10 cellular contexts compared by ENCODE assay signal in the genomic region with DNA sequence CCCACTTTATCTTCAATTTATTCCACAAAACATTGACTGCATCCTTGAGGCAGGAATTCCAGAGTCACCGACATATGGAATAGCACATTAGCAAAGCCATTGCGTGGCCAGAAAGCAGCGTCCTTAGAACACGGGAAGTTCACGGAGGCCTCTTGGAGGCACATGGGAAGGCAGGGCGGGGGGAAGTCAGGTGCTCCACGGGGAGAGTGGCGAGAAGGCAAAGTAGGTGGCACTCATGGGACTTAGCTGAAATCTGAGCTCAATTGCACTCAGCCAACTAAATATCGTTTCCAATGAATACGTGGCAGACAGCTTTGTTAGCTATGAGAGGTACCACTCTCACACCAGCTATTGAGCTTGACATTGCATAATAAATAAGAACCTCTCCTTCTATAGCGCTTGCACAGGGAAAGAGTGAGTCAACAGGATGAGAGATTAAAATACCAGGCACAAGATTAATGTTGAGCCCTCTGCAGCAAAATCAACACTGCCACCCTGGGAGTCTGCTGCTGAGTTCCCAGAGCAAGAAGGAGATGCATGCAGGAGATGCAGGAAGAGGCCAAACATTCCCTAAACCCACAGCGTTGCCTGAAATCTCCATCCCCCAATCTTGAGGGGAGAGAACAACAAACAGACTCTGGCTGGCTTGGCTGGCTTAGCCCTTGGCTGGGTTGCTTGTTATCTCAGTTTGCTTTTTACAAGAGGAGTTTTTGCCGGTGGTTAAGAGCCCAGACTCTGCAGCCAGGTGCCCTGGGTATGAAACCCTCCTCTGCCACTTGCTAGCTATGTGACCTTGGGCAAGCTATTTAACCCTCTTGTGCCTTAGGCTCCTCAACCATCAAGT. TPM values are rescaled to one million over a fixed set of nuclear protein-coding genes. Genes with fewer than 3 reads are reported as not detected.
DNase-seq lines count a peak whose midpoint lies in the region; ATAC-seq and TF ChIP-seq lines count a peak whose summit lies in the region.
"Had no signal": no experiment of that assay in that cellular context is flagged by ENCODE, and none has a peak within 500 bp of the region (broad histone marks: within the 10 kb centered on the region; RNA-seq: fewer than 3 reads in every experiment).

No MANE protein-coding gene starts in this region.

- H3K9ac ChIP-seq in mesendoderm (ENCODE audit: low read length): no peak overlapping the region

- H3K4me3 Mint-ChIP-seq in GM23338: no peak overlapping the region
- H3K4me3 Mint-ChIP-seq: mesothelial cell of epicardium had no signal

- H4K8ac ChIP-seq in mesendoderm (ENCODE audit: low read depth, low read length): no peak overlapping the region

- no peaks in the 10 kb centered on the region for H3K36me3 Mint-ChIP-seq in GM23338 (ENCODE audit: low read depth)
- H3K36me3 Mint-ChIP-seq: mesothelial cell of epicardium had no signal

- H3K4me3 ChIP-seq in astrocyte of the spinal cord (ENCODE audit: low read depth, low read length) (no peak overlapping the region), mesendoderm (ENCODE audit: low read length) (no peak overlapping the region), GM23338 (no peak overlapping the region)

- no peak overlapping the region for H2BK5ac ChIP-seq in mesendoderm (ENCODE audit: low read length)

- H3K56ac ChIP-seq in mesendoderm (ENCODE audit: low read length): no peak overlapping the region

- H2AFZ ChIP-seq in GM23338: no peak overlapping the region

- H3K79me2 ChIP-seq in mesendoderm (ENCODE audit: control insufficient read depth, insufficient read depth, low read length) (no peaks in the 10 kb centered on the region), GM23338 (replicated peaks; ENCODE audit: insufficient read depth) (no peaks in the 10 kb centered on the region)

- no peaks in the 10 kb centered on the region for H3F3A ChIP-seq in GM23338 (replicated peaks; ENCODE audit: low read depth)

- peaks cover 9% of the 10 kb centered on the region; the same call in 1 of the 2 replicates for H3K9me2 ChIP-seq in GM23338 (ENCODE audit: insufficient read depth)

- H3K4me2 ChIP-seq in mesendoderm (ENCODE audit: low read length) (no peak overlapping the region), GM23338 (no peak overlapping the region)

- H3K27ac Mint-ChIP-seq in GM23338: no peak overlapping the region
- H3K27ac Mint-ChIP-seq: mesothelial cell of epicardium had no signal

- H3K27me3 ChIP-seq in mesendoderm (ENCODE audit: insufficient read depth, low read length, poor library complexity) (no peaks in the 10 kb centered on the region), GM23338 (ENCODE audit: insufficient read depth) (no peaks in the 10 kb centered on the region)

- no peaks in the 10 kb centered on the region for H3K79me1 ChIP-seq in mesendoderm (ENCODE audit: low read length)

- no peak overlapping the region for H2AK5ac ChIP-seq in mesendoderm (ENCODE audit: low read length)

- H3K4me1 ChIP-seq in mesendoderm (ENCODE audit: control insufficient read depth, low read depth, low read length) (no peaks in the 10 kb centered on the region), GM23338 (ENCODE audit: insufficient read depth) (no peaks in the 10 kb centered on the region)

- no peak overlapping the region for H3K18ac ChIP-seq in mesendoderm (ENCODE audit: low read length)

- no peaks in the 10 kb centered on the region; the same call in 2 of the 3 replicates for H3K9me3 Mint-ChIP-seq in GM23338
- H3K9me3 Mint-ChIP-seq: mesothelial cell of epicardium had no signal

- no peak overlapping the region for H2BK120ac ChIP-seq in mesendoderm (ENCODE audit: low read depth, low read length)

- WGBS in mesendoderm (ENCODE audit: extremely low coverage, insufficient coverage, low lambda C conversion rate): no CpG with 5 or more reads among the region's 13 CpGs

- H4K5ac ChIP-seq in mesendoderm (ENCODE audit: low read length): no peak overlapping the region

- H3K4ac ChIP-seq in mesendoderm (ENCODE audit: low read depth, low read length): no peak overlapping the region

- H2BK15ac ChIP-seq in mesendoderm (replicated peaks; ENCODE audit: low read depth): no peak overlapping the region

- H3K27ac ChIP-seq in mesendoderm (ENCODE audit: low read depth, low read length): no peak overlapping the region
- no peak overlapping the region for H3K27ac ChIP-seq in GM23338 (ENCODE audit: low read depth)

- TF ChIP-seq CTCF in astrocyte of the spinal cord (IDR thresholded peaks at IDR 0.05; ENCODE audit: low read depth, low read length) (no peak), GM23338 (conservative IDR thresholded peaks at IDR 0.05; ENCODE audit: low read depth in 2 of 2) (no peak)

- ATAC-seq in GM23338: no peak
- ATAC-seq in GM18861 (IDR thresholded peaks at IDR 0.05; ENCODE audit: unreplicated experiment): no peak

- peaks cover 9% of the 10 kb centered on the region for H3K4me1 Mint-ChIP-seq in GM23338

- peaks cover 7% of the 10 kb centered on the region for H3K27me3 Mint-ChIP-seq in GM23338 (ENCODE audit: insufficient read depth, low read depth, poor library complexity)

- H3K23ac ChIP-seq in mesendoderm (ENCODE audit: low read length): no peak overlapping the region

- in situ Hi-C loops in astrocyte of the spinal cord (cut with HindIII; ENCODE audit: low sequenced_read_pairs): no loop called here

- DNase-seq in DMS153 treated with DMSO at 0.1 percent for 48 hours (lab: John Stamatoyannopoulos, UW; ENCODE audit: unreplicated experiment): peak; percentile 51
- DNase-seq in NCI-H187 (lab: John Stamatoyannopoulos, UW): peak; percentile 29 to 74
- peak; percentile 98 for DNase-seq in astrocyte of the spinal cord (ENCODE audit: low read depth, low spot score)
- DNase-seq in mesendoderm: peak; percentile 41
- no peak for DNase-seq in SKM-1 treated with dmso at 0.1 percent for 144 hours (lab: John Stamatoyannopoulos, UW; ENCODE audit: unreplicated experiment)
- no peak for DNase-seq in cortex of kidney (lab: John Stamatoyannopoulos, UW)
- DNase-seq in GM23338 (ENCODE audit: low spot score): no peak
- DNase-seq: KG1 had no signal

- H3K36me3 ChIP-seq in mesendoderm (ENCODE audit: control insufficient read depth, insufficient read depth, low read length): no peaks in the 10 kb centered on the region
- H3K36me3 ChIP-seq in GM23338 (ENCODE audit: insufficient read depth): no peaks in the 10 kb centered on the region

- H4K20me1 ChIP-seq in GM23338 (replicated peaks; ENCODE audit: insufficient read depth): no peaks in the 10 kb centered on the region

TF ChIP-seq in GM23338, 12 proteins besides CTCF, POLR2A, EP300 and RAD21:
- TF ChIP-seq ZNF331 (CRISPR knock-in tag; IDR thresholded peaks at IDR 0.05; ENCODE audit: low read depth) (no peak), EZH2phosphoT487 (IDR thresholded peaks at IDR 0.05; ENCODE audit: unreplicated experiment) (no peak), EZH2 (IDR thresholded peaks at IDR 0.05; ENCODE audit: low read depth, unreplicated experiment) (no peak), ETS1 (IDR thresholded peaks at IDR 0.05) (no peak), POLR2AphosphoS5 (IDR thresholded peaks at IDR 0.05; ENCODE audit: low read depth) (no peak), CREB1 (CRISPR knock-in tag; IDR thresholded peaks at IDR 0.05; ENCODE audit: low read depth) (no peak), STAT1 (IDR thresholded peaks at IDR 0.05; ENCODE audit: unreplicated experiment) (no peak)
TF ChIP-seq in GM23338: peak in this region for 0.

RNA-seq across cellular contexts. Expression of gene ABCC12, which starts 28.8 kb away (rescaled TPM):
- 0.01 TPM for polyA plus RNA-seq in mesendoderm (2013, experiment 1 of 2)
- polyA plus RNA-seq in mesendoderm (2013, experiment 2 of 2): 0.04 TPM
- not detected in 2 replicates for total RNA-seq in GM23338 (2014; rRNA removed; shearing (Covaris generic))
- not detected in 2 replicates for polyA plus RNA-seq in GM23338 (2016; fragmentation: Nextera tagmentation; extraction: Ambion mirVana)
- total RNA-seq: mesothelial cell of epicardium had no signal

Comparison
In these comparisons a context has a peak if more than half of its experiments do, and no peak if none do; other contexts are left out.
1. DNase-seq: peak in DMS153 treated with DMSO at 0.1 percent for 48 hours (single experiment), NCI-H187 (2 of 2), astrocyte of the spinal cord (single experiment) and mesendoderm (single experiment); none in SKM-1 treated with dmso at 0.1 percent for 144 hours (single experiment), cortex of kidney (single experiment) and GM23338 (single experiment).